ENCODE assay signal across 10 cellular contexts in the genomic region with DNA sequence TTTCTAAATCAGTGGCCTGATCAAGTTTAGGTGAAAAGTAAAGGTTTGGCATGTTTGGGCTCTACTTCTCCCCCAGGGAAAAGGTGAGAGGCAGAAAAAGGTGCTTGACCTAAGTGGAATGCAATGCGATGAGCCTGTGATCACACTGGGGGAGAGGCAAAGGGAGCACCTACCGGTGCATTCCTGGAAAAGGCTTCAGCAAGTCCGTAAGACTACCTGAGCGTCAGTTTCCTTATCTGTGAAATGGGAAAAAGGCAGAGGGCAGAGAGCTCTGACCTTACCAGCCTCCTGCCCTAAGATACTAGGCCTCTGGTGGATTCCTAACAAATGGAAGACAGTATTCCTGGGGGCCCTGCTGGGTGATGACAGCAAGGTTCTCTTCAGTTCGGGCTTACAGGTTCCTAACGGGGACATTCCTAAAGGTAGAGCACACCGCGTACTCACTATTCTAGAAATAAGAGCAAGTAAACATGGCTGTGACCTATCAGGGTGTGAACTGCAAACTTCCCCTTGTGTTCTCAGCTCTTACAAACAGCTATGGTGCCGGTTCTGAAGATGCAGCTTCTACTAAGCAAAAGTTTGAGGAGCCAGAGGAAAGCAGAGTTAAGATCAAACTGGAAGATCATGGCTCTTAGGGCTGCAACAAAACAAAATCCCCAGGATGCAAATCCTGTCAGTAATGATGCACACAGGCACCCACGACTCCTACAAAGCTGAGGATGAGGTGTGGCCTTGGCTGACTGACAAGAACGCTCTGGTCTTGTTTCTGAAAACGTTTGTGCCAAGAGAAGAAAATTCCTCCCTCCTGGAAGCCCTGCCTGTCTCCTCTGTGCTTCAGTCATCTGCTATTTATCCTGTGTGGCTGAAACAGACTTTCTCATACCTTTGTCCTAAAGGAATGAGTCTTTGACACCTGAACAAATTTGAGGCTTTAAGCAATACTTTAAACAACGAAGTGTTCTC. TPM values are rescaled to one million over a fixed set of nuclear protein-coding genes. Genes with fewer than 3 reads are reported as not detected.
DNase-seq lines count a peak whose midpoint lies in the region; ATAC-seq, FAIRE-seq and TF ChIP-seq lines count a peak whose summit lies in the region.
"Had no signal": no experiment of that assay in that cellular context is flagged by ENCODE, and none has a peak within 500 bp of the region (broad histone marks: within the 10 kb centered on the region; RNA-seq: fewer than 3 reads in every experiment).

No MANE protein-coding gene starts in this region.

- H3K27ac ChIP-seq in esophagus squamous epithelium (peak overlapping the region in 3 of 4 donors; percentile 23 to 61 (median 27)), substantia nigra (ENCODE audit: low read depth, low read length, poor library complexity, severe bottlenecking) (no peak overlapping the region)

- CTCF ChIA-PET in GM10248 (lab: Yijun Ruan, JAX) = interaction anchor here (0.6 to 1.4 kb wide), 4 partner anchors 9 to 74 kb away, joined by 3 read pairs; partner anchors contain the start of gene ACSL5

- H3K4me1 ChIP-seq in esophagus squamous epithelium = peaks cover 0 to 28% (median 7%) of the 10 kb centered on the region in 3 donors

- no peak for FAIRE-seq in frontal cortex (lab: Jason Lieb, UNC)
- FAIRE-seq: A204.1 had no signal

- WGBS in esophagus squamous epithelium, 2 donors = 54 to 64% methylated on average over 9 to 13 of the region's 13 CpGs

- H3K27me3 ChIP-seq in esophagus squamous epithelium = peaks cover 0 to 5% (median 0%) of the 10 kb centered on the region in 4 donors

- peak; percentile 55 for ATAC-seq in Right ventricle myocardium inferior

- POLR2A ChIA-PET in GM10248 (lab: Yijun Ruan, JAX) = no interaction called here

- intact Hi-C loops in Right ventricle myocardium inferior (cut with DNase I) = loop anchor here (10.0 kb wide), 1 partner anchor 1576 kb away; no protein-coding TSS in a partner anchor
- intact Hi-C loops in cardiac septum (cut with DNase I) = no loop called here
- intact Hi-C loops in esophagus squamous epithelium (cut with DNase I) = no loop called here

- TF ChIP-seq CTCF in esophagus squamous epithelium (IDR thresholded peaks at IDR 0.05) = no peak
- no peak for TF ChIP-seq CTCF in GM10248 (IDR thresholded peaks at IDR 0.05; ENCODE audit: control extremely low read depth, extremely low read depth, low read depth, missing control alignments)

- H3K36me3 ChIP-seq in esophagus squamous epithelium = no peaks in the 10 kb centered on the region

- H3K4me3 ChIP-seq in esophagus squamous epithelium = no peak overlapping the region

- no peak for TF ChIP-seq POLR2A in esophagus squamous epithelium (IDR thresholded peaks at IDR 0.05)

- no peaks in the 10 kb centered on the region for H3K9me3 ChIP-seq in esophagus squamous epithelium

- no peak for DNase-seq in Right ventricle myocardium inferior (ENCODE audit: missing footprints)
- DNase-seq in cardiac septum (ENCODE audit: low spot score) = no peak
- DNase-seq in esophagus squamous epithelium (lab: John Stamatoyannopoulos, UW) = no peak
- peak; percentile 16 for DNase-seq in myocyte (ENCODE audit: low read depth)
- DNase-seq in GM10248 (ENCODE audit: extremely low spot score) = no peak
- DNase-seq in frontal cortex (ENCODE audit: low spot score in 2 of 2) = no peak
- no peak for DNase-seq in cerebellum (ENCODE audit: low spot score)
- DNase-seq in substantia nigra (lab: John Stamatoyannopoulos, UW) = no peak
- DNase-seq: occipital lobe had no signal

RNA-seq across cellular contexts. Expression of gene ACSL5, which starts 13.3 kb away (rescaled TPM):
- total RNA-seq in Right ventricle myocardium inferior (6.4 TPM), cardiac septum (5.1 TPM), esophagus squamous epithelium (10 to 100 TPM in 2 of 4 donors, 1 to 10 TPM in 2; 5.2 to 15.9 (median 8.2) TPM), myocyte (0.52 and 0.88 TPM in 2 replicates), frontal cortex (2.4 TPM), cerebellum (2.0 TPM)
- 0.14 TPM for polyA plus RNA-seq in myocyte (2012)
